ENCODE assay signal across 27 cellular contexts in the genomic region with DNA sequence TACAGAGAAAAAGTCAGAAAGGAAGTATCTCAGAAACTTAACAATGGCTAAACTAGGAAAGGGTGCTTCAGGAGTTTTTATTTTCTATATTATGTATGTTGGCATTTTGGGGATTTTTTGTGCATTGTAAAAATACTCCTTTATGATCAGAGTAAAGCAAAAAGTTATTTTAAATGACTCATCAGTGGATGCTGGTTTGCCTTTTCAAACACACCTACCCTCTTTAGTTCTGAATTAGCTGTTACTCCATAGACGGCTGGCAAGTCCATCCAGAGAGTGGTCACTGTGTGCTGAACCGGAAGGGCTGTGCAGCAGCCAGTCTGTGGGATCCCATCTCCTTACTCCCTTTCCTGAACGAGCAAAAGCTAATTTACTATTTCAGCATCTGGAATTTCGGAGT. TPM values are rescaled to one million over a fixed set of nuclear protein-coding genes. Genes with fewer than 3 reads are reported as not detected.
"Had no signal": no experiment of that assay in that cellular context is flagged by ENCODE, and none has a peak within 500 bp of the region (broad histone marks: within the 10 kb centered on the region; RNA-seq: fewer than 3 reads in every experiment).

No MANE protein-coding gene starts in this region.

- H3K4me3 ChIP-seq: breast epithelium, colonic mucosa, left lung, lung, neural progenitor cell, sigmoid colon, smooth muscle cell, thyroid gland, upper lobe of right lung had no signal

- H3K27ac Mint-ChIP-seq: activated B cell treated with CpG ODN at 0.5 μM for 24 hours; activated CD4-positive, alpha-beta memory T cell treated with anti-CD3 and anti-CD28 coated beads for 36 hours; activated naive CD8-positive, alpha-beta T cell treated with anti-CD3 and anti-CD28 coated beads, Interleukin-2, amount 10 ng/mL, durations not matched to agents 7 days and 5 days; neural progenitor cell; T-helper 1 cell treated with Interleukin-12 subunit alpha and Interleukin-12 subunit beta and Interleukin-4 antibody, amounts not matched to agents 30 μg/mL and 1 μg/mL, for 36 hours had no signal

- H3K4me3 Mint-ChIP-seq: activated B cell treated with CpG ODN at 0.5 μM for 24 hours; activated CD4-positive, alpha-beta memory T cell treated with anti-CD3 and anti-CD28 coated beads for 36 hours; activated naive CD8-positive, alpha-beta T cell treated with anti-CD3 and anti-CD28 coated beads, Interleukin-2, amount 10 ng/mL, durations not matched to agents 7 days and 5 days; activated T-cell treated with anti-CD3 and anti-CD28 coated beads, Interleukin-2, amount 50 U/mL, for 24 hours; neural progenitor cell; T-helper 1 cell treated with Interleukin-12 subunit alpha and Interleukin-12 subunit beta and Interleukin-4 antibody, amounts not matched to agents 30 μg/mL and 1 μg/mL, for 36 hours had no signal

- H3K4me2 ChIP-seq: neural progenitor cell, smooth muscle cell had no signal

- H3K9me3 ChIP-seq: breast epithelium, colonic mucosa, left lung, sigmoid colon, thyroid gland, upper lobe of right lung had no signal

- H2AFZ ChIP-seq: neural progenitor cell had no signal

- H3K4me1 ChIP-seq: breast epithelium, colonic mucosa, left lung, neural progenitor cell, sigmoid colon, upper lobe of right lung had no signal

- ATAC-seq: left lung; naive thymus-derived CD8-positive, alpha-beta T cell; upper lobe of right lung had no signal

- H3K9ac ChIP-seq: neural progenitor cell had no signal

- DNase-seq: activated B cell treated with CpG ODN at 0.5 μM for 24 hours; activated CD4-positive, alpha-beta memory T cell treated with anti-CD3 and anti-CD28 coated beads for 36 hours; activated CD4-positive, alpha-beta T cell treated with anti-CD3 and anti-CD28 coated beads for 4 hours; activated naive CD4-positive, alpha-beta T cell treated with Interleukin-2 at 50 U/mL for 16 hours; activated naive CD8-positive, alpha-beta T cell treated with anti-CD3 and anti-CD28 coated beads, Interleukin-2, amount 10 ng/mL, durations not matched to agents 7 days and 5 days; activated T-cell treated with anti-CD3 and anti-CD28 coated beads, Interleukin-2, amount 50 U/mL, for 24 hours; amniotic stem cell; colonic mucosa; kidney; left lung; naive thymus-derived CD8-positive, alpha-beta T cell; sigmoid colon; stimulated activated CD4-positive, alpha-beta T cell treated with anti-CD3 and anti-CD28 coated beads, Interleukin-15, amount 100 ng/mL, for 24 hours; stimulated activated naive CD4-positive, alpha-beta T cell; thyroid gland; upper lobe of right lung had no signal

- H3K36me3 Mint-ChIP-seq: activated CD4-positive, alpha-beta memory T cell treated with anti-CD3 and anti-CD28 coated beads for 36 hours; naive thymus-derived CD8-positive, alpha-beta T cell; neural progenitor cell had no signal

- H3K9me3 Mint-ChIP-seq: activated B cell treated with CpG ODN at 0.5 μM for 24 hours; activated naive CD8-positive, alpha-beta T cell treated with anti-CD3 and anti-CD28 coated beads, Interleukin-2, amount 10 ng/mL, durations not matched to agents 7 days and 5 days; activated T-cell treated with anti-CD3 and anti-CD28 coated beads, Interleukin-2, amount 50 U/mL, for 24 hours; neural progenitor cell; T-helper 1 cell treated with Interleukin-12 subunit alpha and Interleukin-12 subunit beta and Interleukin-4 antibody, amounts not matched to agents 30 μg/mL and 1 μg/mL, for 36 hours had no signal

- H3K36me3 ChIP-seq: breast epithelium, colonic mucosa, left lung, neural progenitor cell, sigmoid colon, thyroid gland, upper lobe of right lung had no signal

- H3K27ac ChIP-seq: breast epithelium, colonic mucosa, left lung, neural progenitor cell, sigmoid colon, thyroid gland, upper lobe of right lung had no signal

- H3K27me3 ChIP-seq: breast epithelium, colonic mucosa, left lung, neural progenitor cell, sigmoid colon, thyroid gland, upper lobe of right lung had no signal

RNA-seq across cellular contexts. Expression of a gene that starts 0.9 kb away (rescaled TPM):
- total RNA-seq: activated CD4-positive, alpha-beta memory T cell treated with anti-CD3 and anti-CD28 coated beads for 36 hours; breast epithelium; fibroblast of villous mesenchyme; glomerular endothelial cell; posterior vena cava; renal cortical epithelial cell; sigmoid colon; smooth muscle cell; subcutaneous adipose tissue; thyroid gland; upper lobe of right lung had no signal
- polyA plus RNA-seq: smooth muscle cell had no signal

RNA-seq across cellular contexts. Expression of a gene that starts 56.0 kb away (rescaled TPM):
- total RNA-seq: activated B cell treated with CpG ODN at 0.5 μM for 24 hours, epithelial cell of proximal tubule, glomerular endothelial cell, renal cortical epithelial cell had no signal
